Comparison of ENCODE assay signal across 20 cellular contexts in genomic region chr10:31584098-31584631, GRCh38.
DNase-seq lines count a peak whose midpoint lies in the region; ATAC-seq and TF ChIP-seq lines count a peak whose summit lies in the region.
"Had no signal": no experiment of that assay in that cellular context is flagged by ENCODE, and none has a peak within 500 bp of the region (broad histone marks: within the 10 kb centered on the region; RNA-seq: fewer than 3 reads in every experiment).

No MANE protein-coding gene starts in this region.

- ATAC-seq in HG03342 (IDR thresholded peaks at IDR 0.05; ENCODE audit: unreplicated experiment), result no peak
- ATAC-seq: activated CD4-positive, CD25-positive, alpha-beta regulatory T cell treated with anti-CD3 and anti-CD28 coated beads, Interleukin-2, amount 50 U/mL, for 24 hours; activated T-cell treated with anti-CD3 and anti-CD28 coated beads, Interleukin-2, amount 50 U/mL, for 4 hours; gastrocnemius medialis; PC-3 had no signal

- H3K4me3 ChIP-seq in fibroblast of the aortic adventitia (ENCODE audit: low read depth, low read length) (no peak overlapping the region), neutrophil (ENCODE audit: low read depth in 1 of 2, low read length in 1 of 2) (peak overlapping the region in 1 of 2 experiments; percentile 10), foreskin fibroblast (ENCODE audit: low read depth in 1 of 2, low read length in 2 of 2) (no peak overlapping the region)
- H3K4me3 ChIP-seq: cardiac muscle cell, gastrocnemius medialis, SK-N-MC, tibial nerve had no signal

- peak; percentile 30 for DNase-seq in ELF-1 (ENCODE audit: low read depth, low spot score)
- peak; percentile 33 for DNase-seq in RPMI7951 (ENCODE audit: low read depth)
- peak; percentile 22 for DNase-seq in fibroblast of the aortic adventitia (ENCODE audit: low read depth)
- no peak for DNase-seq in stimulated activated CD4-positive, alpha-beta T cell treated with anti-CD3 and anti-CD28 coated beads, Interleukin-2, amount 100 ng/mL, for 24 hours
- no peak for DNase-seq in foreskin fibroblast
- DNase-seq: activated CD8-positive, alpha-beta memory T cell treated with anti-CD3 and anti-CD28 coated beads for 24 hours; activated naive CD4-positive, alpha-beta T cell treated with anti-CD3 and anti-CD28 coated beads for 36 hours; activated T-cell treated with anti-CD3 and anti-CD28 coated beads, Interleukin-2, amount 50 U/mL, for 4 hours; erythroblast; gastrocnemius medialis; NCI-H187 treated with DMSO at 0.1 percent for 48 hours; PC-3; stimulated activated CD4-positive, alpha-beta T cell treated with anti-CD3 and anti-CD28 coated beads, Interleukin-2, amount 100 ng/mL, for 48 hours; stimulated activated naive CD4-positive, alpha-beta T cell treated with Interleukin-2 at 50 U/mL for 16 hours had no signal

- peaks cover 44 to 55% of the 10 kb centered on the region in 2 experiments for H3K4me1 ChIP-seq in neutrophil (ENCODE audit: control insufficient read depth in 1 of 2, insufficient read depth in 1 of 2, low read depth in 1 of 2, low read length in 1 of 2)

- TF ChIP-seq CTCF in fibroblast of the aortic adventitia (IDR thresholded peaks at IDR 0.05; ENCODE audit: insufficient read depth, low read length) (no peak), neutrophil (IDR thresholded peaks at IDR 0.05) (no peak), foreskin fibroblast (IDR thresholded peaks at IDR 0.05; ENCODE audit: low read depth, low read length) (no peak)

- peak overlapping the region; percentile 92 for H3K27ac ChIP-seq in neutrophil
- H3K27ac ChIP-seq: cardiac muscle cell, gastrocnemius medialis, SK-N-MC had no signal

- H3K36me3 ChIP-seq in neutrophil, result no peaks in the 10 kb centered on the region
- H3K36me3 ChIP-seq: cardiac muscle cell, gastrocnemius medialis, tibial nerve had no signal

- no peaks in the 10 kb centered on the region for H3K27me3 ChIP-seq in neutrophil
- H3K27me3 ChIP-seq: cardiac muscle cell, gastrocnemius medialis, tibial nerve had no signal

- H3K9me3 ChIP-seq in neutrophil, result no peaks in the 10 kb centered on the region
- H3K9me3 ChIP-seq: gastrocnemius medialis had no signal

Comparison
In these comparisons a context has a peak if more than half of its experiments do, and no peak if none do; other contexts are left out.
1. DNase-seq: peak in ELF-1 (single experiment), RPMI7951 (single experiment) and fibroblast of the aortic adventitia (single experiment); none in stimulated activated CD4-positive, alpha-beta T cell treated with anti-CD3 and anti-CD28 coated beads, Interleukin-2, amount 100 ng/mL, for 24 hours (0 of 2) and foreskin fibroblast (0 of 2).